2 cellular contexts compared by ENCODE assay signal in the genomic region with DNA sequence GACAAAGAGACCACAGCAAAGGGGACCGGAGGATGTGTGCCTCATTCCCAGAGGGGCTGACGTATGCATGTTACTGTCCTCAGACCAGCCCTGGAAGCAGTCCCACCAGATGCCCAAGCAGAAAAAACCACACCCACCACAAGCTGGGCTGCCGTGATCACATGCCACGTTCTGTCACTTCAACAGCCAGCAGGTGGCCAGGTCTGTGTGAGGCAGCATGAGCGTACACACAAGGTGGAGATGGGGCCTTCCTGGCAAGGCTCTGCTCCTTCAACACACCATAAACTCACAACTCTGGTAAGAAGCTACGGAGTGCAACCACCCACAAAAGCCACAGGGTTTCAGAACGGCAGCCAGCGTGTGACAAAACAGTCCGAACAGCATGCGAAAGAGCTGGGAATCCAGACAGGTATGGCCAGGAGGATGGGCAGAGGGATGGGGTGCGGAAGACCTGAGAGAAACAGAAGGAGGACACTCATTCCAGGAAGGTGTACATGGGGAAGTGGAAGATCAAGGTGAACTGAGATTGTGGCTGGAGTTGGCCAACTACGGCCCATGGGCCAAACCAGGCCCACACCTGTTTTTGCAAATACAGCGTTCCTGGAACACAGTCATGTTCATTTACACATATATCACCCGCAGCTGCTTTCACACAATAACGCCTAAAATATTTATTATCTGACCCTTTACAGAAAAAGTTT.
TF ChIP-seq lines count a peak whose summit lies in the region.

No MANE protein-coding gene starts in this region.

TF ChIP-seq in SK-N-SH, 30 proteins besides CTCF, POLR2A, EP300 and RAD21 (continued from another document):
- no peak for TF ChIP-seq CHD2 (IDR thresholded peaks at IDR 0.05; ENCODE audit: low read length, partially characterized antibody)
- TF ChIP-seq, protein P1, sequence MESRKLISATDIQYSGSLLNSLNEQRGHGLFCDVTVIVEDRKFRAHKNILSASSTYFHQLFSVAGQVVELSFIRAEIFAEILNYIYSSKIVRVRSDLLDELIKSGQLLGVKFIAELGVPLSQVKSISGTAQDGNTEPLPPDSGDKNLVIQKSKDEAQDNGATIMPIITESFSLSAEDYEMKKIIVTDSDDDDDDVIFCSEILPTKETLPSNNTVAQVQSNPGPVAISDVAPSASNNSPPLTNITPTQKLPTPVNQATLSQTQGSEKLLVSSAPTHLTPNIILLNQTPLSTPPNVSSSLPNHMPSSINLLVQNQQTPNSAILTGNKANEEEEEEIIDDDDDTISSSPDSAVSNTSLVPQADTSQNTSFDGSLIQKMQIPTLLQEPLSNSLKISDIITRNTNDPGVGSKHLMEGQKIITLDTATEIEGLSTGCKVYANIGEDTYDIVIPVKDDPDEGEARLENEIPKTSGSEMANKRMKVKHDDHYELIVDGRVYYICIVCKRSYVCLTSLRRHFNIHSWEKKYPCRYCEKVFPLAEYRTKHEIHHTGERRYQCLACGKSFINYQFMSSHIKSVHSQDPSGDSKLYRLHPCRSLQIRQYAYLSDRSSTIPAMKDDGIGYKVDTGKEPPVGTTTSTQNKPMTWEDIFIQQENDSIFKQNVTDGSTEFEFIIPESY (IDR thresholded peaks at IDR 0.05; ENCODE audit: borderline replicate concordance, low read depth), result no peak
- no peak for TF ChIP-seq NFIC (IDR thresholded peaks at IDR 0.05; ENCODE audit: borderline replicate concordance)
- TF ChIP-seq FOXM1 (IDR thresholded peaks at IDR 0.05; ENCODE audit: low read depth), result no peak
- TF ChIP-seq, protein P2, sequence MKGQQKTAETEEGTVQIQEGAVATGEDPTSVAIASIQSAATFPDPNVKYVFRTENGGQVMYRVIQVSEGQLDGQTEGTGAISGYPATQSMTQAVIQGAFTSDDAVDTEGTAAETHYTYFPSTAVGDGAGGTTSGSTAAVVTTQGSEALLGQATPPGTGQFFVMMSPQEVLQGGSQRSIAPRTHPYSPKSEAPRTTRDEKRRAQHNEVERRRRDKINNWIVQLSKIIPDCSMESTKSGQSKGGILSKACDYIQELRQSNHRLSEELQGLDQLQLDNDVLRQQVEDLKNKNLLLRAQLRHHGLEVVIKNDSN (IDR thresholded peaks at IDR 0.05; ENCODE audit: borderline replicate concordance, low read depth), result no peak
- no peak for TF ChIP-seq EZH2phosphoT487 (IDR thresholded peaks at IDR 0.05; ENCODE audit: borderline replicate concordance, low read depth)
- TF ChIP-seq RCOR1 (IDR thresholded peaks at IDR 0.05; ENCODE audit: low read length), result no peak
- no peak for TF ChIP-seq TCF12 (IDR thresholded peaks at IDR 0.05)
- TF ChIP-seq, protein P3, sequence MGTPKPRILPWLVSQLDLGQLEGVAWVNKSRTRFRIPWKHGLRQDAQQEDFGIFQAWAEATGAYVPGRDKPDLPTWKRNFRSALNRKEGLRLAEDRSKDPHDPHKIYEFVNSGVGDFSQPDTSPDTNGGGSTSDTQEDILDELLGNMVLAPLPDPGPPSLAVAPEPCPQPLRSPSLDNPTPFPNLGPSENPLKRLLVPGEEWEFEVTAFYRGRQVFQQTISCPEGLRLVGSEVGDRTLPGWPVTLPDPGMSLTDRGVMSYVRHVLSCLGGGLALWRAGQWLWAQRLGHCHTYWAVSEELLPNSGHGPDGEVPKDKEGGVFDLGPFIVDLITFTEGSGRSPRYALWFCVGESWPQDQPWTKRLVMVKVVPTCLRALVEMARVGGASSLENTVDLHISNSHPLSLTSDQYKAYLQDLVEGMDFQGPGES (IDR thresholded peaks at IDR 0.05; ENCODE audit: low read depth, low read length), result no peak
- no peak for TF ChIP-seq YY1 (IDR thresholded peaks at IDR 0.05; ENCODE audit: low read depth)

TF ChIP-seq in SK-N-SH treated with all-trans-retinoic acid at 6 μM for 48 hours, 23 proteins besides CTCF, POLR2A, EP300 and RAD21 (continued from another document):
- TF ChIP-seq, protein P4, sequence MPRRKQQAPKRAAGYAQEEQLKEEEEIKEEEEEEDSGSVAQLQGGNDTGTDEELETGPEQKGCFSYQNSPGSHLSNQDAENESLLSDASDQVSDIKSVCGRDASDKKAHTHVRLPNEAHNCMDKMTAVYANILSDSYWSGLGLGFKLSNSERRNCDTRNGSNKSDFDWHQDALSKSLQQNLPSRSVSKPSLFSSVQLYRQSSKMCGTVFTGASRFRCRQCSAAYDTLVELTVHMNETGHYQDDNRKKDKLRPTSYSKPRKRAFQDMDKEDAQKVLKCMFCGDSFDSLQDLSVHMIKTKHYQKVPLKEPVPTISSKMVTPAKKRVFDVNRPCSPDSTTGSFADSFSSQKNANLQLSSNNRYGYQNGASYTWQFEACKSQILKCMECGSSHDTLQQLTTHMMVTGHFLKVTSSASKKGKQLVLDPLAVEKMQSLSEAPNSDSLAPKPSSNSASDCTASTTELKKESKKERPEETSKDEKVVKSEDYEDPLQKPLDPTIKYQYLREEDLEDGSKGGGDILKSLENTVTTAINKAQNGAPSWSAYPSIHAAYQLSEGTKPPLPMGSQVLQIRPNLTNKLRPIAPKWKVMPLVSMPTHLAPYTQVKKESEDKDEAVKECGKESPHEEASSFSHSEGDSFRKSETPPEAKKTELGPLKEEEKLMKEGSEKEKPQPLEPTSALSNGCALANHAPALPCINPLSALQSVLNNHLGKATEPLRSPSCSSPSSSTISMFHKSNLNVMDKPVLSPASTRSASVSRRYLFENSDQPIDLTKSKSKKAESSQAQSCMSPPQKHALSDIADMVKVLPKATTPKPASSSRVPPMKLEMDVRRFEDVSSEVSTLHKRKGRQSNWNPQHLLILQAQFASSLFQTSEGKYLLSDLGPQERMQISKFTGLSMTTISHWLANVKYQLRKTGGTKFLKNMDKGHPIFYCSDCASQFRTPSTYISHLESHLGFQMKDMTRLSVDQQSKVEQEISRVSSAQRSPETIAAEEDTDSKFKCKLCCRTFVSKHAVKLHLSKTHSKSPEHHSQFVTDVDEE (CRISPR knock-in tag; IDR thresholded peaks at IDR 0.05), result no peak
- TF ChIP-seq ZNF70 (CRISPR knock-in tag; IDR thresholded peaks at IDR 0.05) (no peak), ZNF8 (CRISPR knock-in tag; IDR thresholded peaks at IDR 0.05) (no peak), POU6F1 (CRISPR knock-in tag; IDR thresholded peaks at IDR 0.05; ENCODE audit: borderline replicate concordance, low read depth) (no peak), PPARA (CRISPR knock-in tag; IDR thresholded peaks at IDR 0.05; ENCODE audit: borderline replicate concordance) (no peak), ZFP3 (CRISPR knock-in tag; IDR thresholded peaks at IDR 0.05) (no peak), CREB5 (CRISPR knock-in tag; IDR thresholded peaks at IDR 0.05; ENCODE audit: low read depth) (no peak), ISL1 (CRISPR knock-in tag; IDR thresholded peaks at IDR 0.05) (no peak), ZFP30 (CRISPR knock-in tag; IDR thresholded peaks at IDR 0.05) (no peak), RARB (CRISPR knock-in tag; IDR thresholded peaks at IDR 0.05) (no peak), TCF4 (CRISPR knock-in tag; IDR thresholded peaks at IDR 0.05; ENCODE audit: borderline replicate concordance) (no peak), OSR1 (CRISPR knock-in tag; IDR thresholded peaks at IDR 0.05) (no peak), BACH2 (CRISPR knock-in tag; IDR thresholded peaks at IDR 0.05; ENCODE audit: borderline replicate concordance) (no peak), SNAI2 (CRISPR knock-in tag; IDR thresholded peaks at IDR 0.05) (no peak), CSDC2 (CRISPR knock-in tag; IDR thresholded peaks at IDR 0.05) (no peak)
- TF ChIP-seq, protein P5, sequence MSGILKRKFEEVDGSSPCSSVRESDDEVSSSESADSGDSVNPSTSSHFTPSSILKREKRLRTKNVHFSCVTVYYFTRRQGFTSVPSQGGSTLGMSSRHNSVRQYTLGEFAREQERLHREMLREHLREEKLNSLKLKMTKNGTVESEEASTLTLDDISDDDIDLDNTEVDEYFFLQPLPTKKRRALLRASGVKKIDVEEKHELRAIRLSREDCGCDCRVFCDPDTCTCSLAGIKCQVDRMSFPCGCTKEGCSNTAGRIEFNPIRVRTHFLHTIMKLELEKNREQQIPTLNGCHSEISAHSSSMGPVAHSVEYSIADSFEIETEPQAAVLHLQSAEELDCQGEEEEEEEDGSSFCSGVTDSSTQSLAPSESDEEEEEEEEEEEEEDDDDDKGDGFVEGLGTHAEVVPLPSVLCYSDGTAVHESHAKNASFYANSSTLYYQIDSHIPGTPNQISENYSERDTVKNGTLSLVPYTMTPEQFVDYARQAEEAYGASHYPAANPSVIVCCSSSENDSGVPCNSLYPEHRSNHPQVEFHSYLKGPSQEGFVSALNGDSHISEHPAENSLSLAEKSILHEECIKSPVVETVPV (CRISPR knock-in tag; IDR thresholded peaks at IDR 0.05), result no peak
